In genomic region chr11:18394300-18394927, GRCh38 we compare ENCODE assay signal across 8 cellular contexts. TPM values are rescaled to one million over a fixed set of nuclear protein-coding genes. Genes with fewer than 3 reads are reported as not detected.
A peak's percentile ranks its signal among the peaks of the same experiment; 100 is the strongest.
DNase-seq lines count a peak whose midpoint lies in the region; ATAC-seq and TF ChIP-seq lines count a peak whose summit lies in the region.

Gene LDHA (plus strand): TSS chr11:18394563. CDS start chr11:18396843, 2,280 bp downstream.

- H3K27ac ChIP-seq in fibroblast of lung (ENCODE audit: insufficient read depth, low read length): peak within 1 kb of the TSS; percentile 96

- no peaks in the 10 kb centered on the region for H3K27me3 ChIP-seq in fibroblast of lung (ENCODE audit: control insufficient read depth, insufficient read depth, low read length)

- H3K4me3 ChIP-seq in LNCaP clone FGC (ENCODE audit: low read depth, low read length) (peak within 1 kb of the TSS; percentile 82), fibroblast of lung (replicated peaks in 1 of 4; ENCODE audit: control extremely low read depth in 1 of 4, insufficient read depth in 1 of 4, low read depth in 3 of 4, low read length in 4 of 4) (peak within 1 kb of the TSS; percentile 79 to 99 (median 94))

- peak within 1 kb of the TSS; percentile 94 to 99 (median 98) for H3K4me3 Mint-ChIP-seq in naive thymus-derived CD8-positive, alpha-beta T cell
- H3K4me3 Mint-ChIP-seq in stimulated activated naive B cell treated with anti-CD40 and anti-IgM and Interleukin-4, amounts not matched to agents 10 μg/mL and 1 μg/mL and 100 μg/mL, for 72 hours: peak within 1 kb of the TSS; percentile 96 to 99

- DNase-seq in Daoy (ENCODE audit: low read depth): peak; percentile 98
- DNase-seq in GOT3 (lab: John Stamatoyannopoulos, UW): peak; percentile 84
- DNase-seq in LNCaP clone FGC (ENCODE audit: low read depth): peak; percentile 79
- DNase-seq in RPMI8226: peak; percentile 95
- DNase-seq in activated T-helper 1 cell treated with anti-CD3 and anti-CD28 coated beads, Interleukin-2, amount 50 U/mL, for 16 hours (ENCODE audit: low read depth in 1 of 2, low spot score in 1 of 2): peak; percentile 98 to 99
- DNase-seq in fibroblast of lung (ENCODE audit: low read depth in 2 of 2): peak; percentile 96 to 98
- DNase-seq in naive thymus-derived CD8-positive, alpha-beta T cell: peak; percentile 92 to 99 (median 98)
- peak; percentile 95 for DNase-seq in stimulated activated naive B cell treated with anti-CD40 and anti-IgM and Interleukin-4, amounts not matched to agents 10 μg/mL and 1 μg/mL and 100 μg/mL, for 72 hours

- H3K79me2 ChIP-seq in fibroblast of lung (ENCODE audit: control insufficient read depth, insufficient read depth, low read length): peaks cover 45% of the 10 kb centered on the region

- H3K9me3 Mint-ChIP-seq in naive thymus-derived CD8-positive, alpha-beta T cell: no peaks in the 10 kb centered on the region
- H3K9me3 Mint-ChIP-seq in stimulated activated naive B cell treated with anti-CD40 and anti-IgM and Interleukin-4, amounts not matched to agents 10 μg/mL and 1 μg/mL and 100 μg/mL, for 72 hours: no peaks in the 10 kb centered on the region

- no peaks in the 10 kb centered on the region for H3K27me3 Mint-ChIP-seq in naive thymus-derived CD8-positive, alpha-beta T cell
- no peaks in the 10 kb centered on the region for H3K27me3 Mint-ChIP-seq in stimulated activated naive B cell treated with anti-CD40 and anti-IgM and Interleukin-4, amounts not matched to agents 10 μg/mL and 1 μg/mL and 100 μg/mL, for 72 hours

- POLR2A ChIA-PET in naive thymus-derived CD8-positive, alpha-beta T cell (lab: Charles Lee): interaction anchor here (0.5 to 4.2 kb wide), 20 partner anchors 8 to 1317 kb away, joined by 3 to 88 read pairs (median 4); partner anchors contain the start of genes GTF2H1, HPS5, RPS13 and SPTY2D1

- peaks cover 5% of the 10 kb centered on the region for H3K36me3 ChIP-seq in fibroblast of lung (ENCODE audit: control insufficient read depth, insufficient read depth, low read length)

- TF ChIP-seq CTCF in LNCaP clone FGC (IDR thresholded peaks at IDR 0.05; ENCODE audit: control insufficient read depth, extremely low read depth, insufficient read depth): no peak
- TF ChIP-seq CTCF in fibroblast of lung (conservative IDR thresholded peaks at IDR 0.05 in 1 of 2, IDR thresholded peaks at IDR 0.05 in 1 of 2; ENCODE audit: low read depth in 1 of 2, low read length in 2 of 2): no peak

- peaks cover 9 to 43% (median 31%) of the 10 kb centered on the region in 4 donors for H3K4me1 Mint-ChIP-seq in naive thymus-derived CD8-positive, alpha-beta T cell
- peaks cover 7 to 41% of the 10 kb centered on the region in 2 donors for H3K4me1 Mint-ChIP-seq in stimulated activated naive B cell treated with anti-CD40 and anti-IgM and Interleukin-4, amounts not matched to agents 10 μg/mL and 1 μg/mL and 100 μg/mL, for 72 hours

- peak within 1 kb of the TSS; percentile 98 for H3K9ac ChIP-seq in fibroblast of lung (ENCODE audit: insufficient read depth, low read length)

- peak within 1 kb of the TSS; percentile 42 for H2AFZ ChIP-seq in fibroblast of lung (ENCODE audit: low read length)

- H3K36me3 Mint-ChIP-seq in naive thymus-derived CD8-positive, alpha-beta T cell: peaks cover 0 to 33% (median 13%) of the 10 kb centered on the region in 3 donors
- peaks cover 26 to 38% of the 10 kb centered on the region in 2 donors for H3K36me3 Mint-ChIP-seq in stimulated activated naive B cell treated with anti-CD40 and anti-IgM and Interleukin-4, amounts not matched to agents 10 μg/mL and 1 μg/mL and 100 μg/mL, for 72 hours

- ATAC-seq in naive thymus-derived CD8-positive, alpha-beta T cell: peak; percentile 80 to 84
- ATAC-seq in stimulated activated naive B cell treated with anti-CD40 and anti-IgM and Interleukin-4, amounts not matched to agents 10 μg/mL and 1 μg/mL and 100 μg/mL, for 72 hours (replicated peaks): peak; percentile 80 to 85

- peak within 1 kb of the TSS; percentile 88 for H3K4me2 ChIP-seq in fibroblast of lung (ENCODE audit: extremely low read depth, insufficient read depth, low read length)

- H4K20me1 ChIP-seq in fibroblast of lung (ENCODE audit: control insufficient read depth, extremely low read depth, insufficient read depth, low read length): peaks cover 2% of the 10 kb centered on the region

- H3K9me3 ChIP-seq in fibroblast of lung (ENCODE audit: control insufficient read depth, insufficient read depth, low read depth, low read length): no peaks in the 10 kb centered on the region

- peak within 1 kb of the TSS; percentile 88 to 99 (median 98) for H3K27ac Mint-ChIP-seq in naive thymus-derived CD8-positive, alpha-beta T cell
- peak within 1 kb of the TSS; percentile 99 for H3K27ac Mint-ChIP-seq in stimulated activated naive B cell treated with anti-CD40 and anti-IgM and Interleukin-4, amounts not matched to agents 10 μg/mL and 1 μg/mL and 100 μg/mL, for 72 hours

- H3K4me1 ChIP-seq in fibroblast of lung (ENCODE audit: control insufficient read depth, extremely low read depth, insufficient read depth, low read length): peaks cover 5% of the 10 kb centered on the region

RNA-seq across cellular contexts. Expression of gene LDHA, which starts in this region (rescaled TPM):
- total RNA-seq in Daoy (2014; rRNA removed; shearing (Covaris generic)): 452 and 487 TPM in 2 replicates
- total RNA-seq in fibroblast of lung: 202 and 309 TPM in 2 replicates
- polyA plus RNA-seq in fibroblast of lung: 1,113 and 1,626 TPM in 2 replicates
- polyA plus RNA-seq in fibroblast of lung (2012): 826 and 1,155 TPM in 2 replicates
- 164 and 294 TPM in 2 replicates for polyA minus RNA-seq in fibroblast of lung (ENCODE audit: low replicate concordance)
- total RNA-seq in naive thymus-derived CD8-positive, alpha-beta T cell: 100 to 1,000 TPM in 1 of 2 experiments, 10 to 100 TPM in 1; 96.1 to 102 TPM
- 100 to 1,000 TPM; 333 to 345 (median 345) TPM for polyA plus RNA-seq in naive thymus-derived CD8-positive, alpha-beta T cell

Comparison
In these comparisons a context has a peak if more than half of its experiments do, and no peak if none do; other contexts are left out.
1. Peak in every context shown above with its lines: DNase-seq, ATAC-seq, H3K4me3 ChIP-seq and H3K27ac ChIP-seq.